Comparison of ENCODE assay signal across 8 cellular contexts in the genomic region with DNA sequence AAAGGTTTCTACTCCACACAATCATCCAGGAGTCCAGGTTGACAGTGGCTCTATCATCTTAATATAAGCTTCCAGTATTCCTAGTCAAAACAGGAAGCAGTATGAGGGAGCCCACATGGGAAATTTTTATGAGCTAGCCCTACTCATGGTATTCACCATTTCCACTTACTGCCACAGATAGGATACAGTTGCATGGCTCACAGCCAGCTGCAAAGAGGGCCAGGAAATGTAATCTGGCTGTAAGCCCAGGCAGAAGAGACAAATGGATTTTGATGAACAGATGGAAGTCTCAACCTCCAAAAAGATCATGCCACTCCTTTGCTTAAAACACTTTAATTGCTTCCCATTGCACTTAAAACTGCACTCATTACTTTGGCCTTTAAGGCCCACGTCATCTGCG.
A peak's percentile ranks its signal among the peaks of the same experiment; 100 is the strongest.
DNase-seq lines count a peak whose midpoint lies in the region; ATAC-seq, FAIRE-seq and TF ChIP-seq lines count a peak whose summit lies in the region.

No MANE protein-coding gene starts in this region.

- H3K36me3 Mint-ChIP-seq in HFFc6 (ENCODE audit: low read depth): no peaks in the 10 kb centered on the region
- H3K36me3 Mint-ChIP-seq in Caco-2 (ENCODE audit: insufficient read depth, unreplicated experiment): no peaks in the 10 kb centered on the region
- no peaks in the 10 kb centered on the region for H3K36me3 Mint-ChIP-seq in natural killer cell treated with Interleukin-12 subunit alpha and Interleukin-12 subunit beta and Interleukin-15 and Interleukin-18, amount 100 ng/mL, for 72 hours

- no peak overlapping the region for H2AFZ ChIP-seq in endothelial cell of umbilical vein (ENCODE audit: low read depth, low read length)

- H3K27ac ChIP-seq in endothelial cell of umbilical vein (ENCODE audit: insufficient read depth, low read depth, low read length) (peak overlapping the region; percentile 45), psoas muscle (no peak overlapping the region)

- H3K4me3 ChIP-seq in endothelial cell of umbilical vein (replicated peaks in 1 of 3; ENCODE audit: insufficient read depth in 1 of 3, low read depth in 1 of 3, low read length in 3 of 3): no peak overlapping the region
- H3K4me3 ChIP-seq in psoas muscle: no peak overlapping the region
- no peak overlapping the region for H3K4me3 ChIP-seq in Caco-2 (ENCODE audit: low read depth, low read length)

- peak; percentile 86 for FAIRE-seq in endothelial cell of umbilical vein (lab: Jason Lieb, UNC)

- no peaks in the 10 kb centered on the region for H3K9me3 ChIP-seq in endothelial cell of umbilical vein (replicated peaks; ENCODE audit: control insufficient read depth, insufficient read depth, low read length)
- no peaks in the 10 kb centered on the region for H3K9me3 ChIP-seq in psoas muscle
- H3K9me3 ChIP-seq in Caco-2: no peaks in the 10 kb centered on the region

- H3K4me3 Mint-ChIP-seq in HFFc6: no peak overlapping the region
- no peak overlapping the region for H3K4me3 Mint-ChIP-seq in Caco-2 (ENCODE audit: unreplicated experiment)
- H3K4me3 Mint-ChIP-seq in natural killer cell treated with Interleukin-12 subunit alpha and Interleukin-12 subunit beta and Interleukin-15 and Interleukin-18, amount 100 ng/mL, for 72 hours: no peak overlapping the region

- no peaks in the 10 kb centered on the region for H3K9me3 Mint-ChIP-seq in HFFc6
- no peaks in the 10 kb centered on the region for H3K9me3 Mint-ChIP-seq in Caco-2 (ENCODE audit: unreplicated experiment)
- peaks cover 12% of the 10 kb centered on the region for H3K9me3 Mint-ChIP-seq in natural killer cell treated with Interleukin-12 subunit alpha and Interleukin-12 subunit beta and Interleukin-15 and Interleukin-18, amount 100 ng/mL, for 72 hours

- dilution Hi-C loops in endothelial cell of umbilical vein (cut with MboI; ENCODE audit: extremely low pct_ligation_motif_present, low sequenced_read_pairs): no loop called here

- peak; percentile 55 for DNase-seq in HFFc6
- peak; percentile 68 for DNase-seq in NCI-H82 (lab: John Stamatoyannopoulos, UW)
- DNase-seq in endothelial cell of umbilical vein (ENCODE audit: low read depth, low spot score): peak; percentile 89
- peak; percentile 19 to 46 for DNase-seq in psoas muscle
- DNase-seq in Caco-2: no peak
- no peak for DNase-seq in activated CD4-positive, alpha-beta T cell treated with anti-CD3 and anti-CD28 coated beads for 4 hours
- no peak for DNase-seq in natural killer cell treated with Interleukin-12 subunit alpha and Interleukin-12 subunit beta and Interleukin-15 and Interleukin-18, amount 100 ng/mL, for 72 hours (ENCODE audit: low spot score)

- no peak for ATAC-seq in psoas muscle
- no peak for ATAC-seq in natural killer cell treated with Interleukin-12 subunit alpha and Interleukin-12 subunit beta and Interleukin-15 and Interleukin-18, amount 100 ng/mL, for 72 hours
- ATAC-seq in GM18873 (IDR thresholded peaks at IDR 0.05; ENCODE audit: low FRiP score, unreplicated experiment): no peak

- H3K4me1 ChIP-seq in endothelial cell of umbilical vein (ENCODE audit: control insufficient read depth, extremely low read depth, insufficient read depth, low read length): peaks cover 11% of the 10 kb centered on the region
- H3K4me1 ChIP-seq in psoas muscle: no peaks in the 10 kb centered on the region
- no peaks in the 10 kb centered on the region for H3K4me1 ChIP-seq in Caco-2

- H3K4me2 ChIP-seq in endothelial cell of umbilical vein (ENCODE audit: insufficient read depth, low read length): peak overlapping the region; percentile 36

- TF ChIP-seq POLR2A in endothelial cell of umbilical vein (IDR thresholded peaks at IDR 0.05; ENCODE audit: low read depth, low read length): no peak

- no peak overlapping the region for H3K27ac Mint-ChIP-seq in HFFc6
- no peak overlapping the region for H3K27ac Mint-ChIP-seq in Caco-2 (ENCODE audit: unreplicated experiment)
- H3K27ac Mint-ChIP-seq in natural killer cell treated with Interleukin-12 subunit alpha and Interleukin-12 subunit beta and Interleukin-15 and Interleukin-18, amount 100 ng/mL, for 72 hours: no peak overlapping the region

- TF ChIP-seq CTCF in HFFc6 (IDR thresholded peaks at IDR 0.05) (no peak), endothelial cell of umbilical vein (IDR thresholded peaks at IDR 0.05; ENCODE audit: extremely low read depth in 1 of 2, insufficient read depth in 1 of 2, low read depth in 1 of 2, low read length in 2 of 2) (no peak), psoas muscle (IDR thresholded peaks at IDR 0.05) (no peak), Caco-2 (IDR thresholded peaks at IDR 0.05; ENCODE audit: insufficient read depth in 1 of 2, low read depth in 1 of 2, low read length in 1 of 2, severe bottlenecking in 1 of 2, unreplicated experiment in 1 of 2) (no peak)

- WGBS in psoas muscle, 3 donors: 13 to 28% (median 22%) methylated on average over 2 of the region's 2 CpGs

- POLR2A ChIA-PET in endothelial cell of umbilical vein (lab: Charles Lee): interaction anchor here (0.6 kb wide), 1 partner anchor 46 kb away, joined by 3 read pairs; no protein-coding TSS in a partner anchor
- POLR2A ChIA-PET in Caco-2 (lab: Charles Lee): no interaction called here

- H3K36me3 ChIP-seq in endothelial cell of umbilical vein (ENCODE audit: control insufficient read depth in 2 of 2, extremely low read depth in 1 of 2, insufficient read depth in 2 of 2, low read length in 2 of 2): no peaks in the 10 kb centered on the region
- no peaks in the 10 kb centered on the region for H3K36me3 ChIP-seq in psoas muscle (ENCODE audit: insufficient read depth in 1 of 2, low read depth in 1 of 2)
- H3K36me3 ChIP-seq in Caco-2 (ENCODE audit: control insufficient read depth, insufficient read depth, low read length): no peaks in the 10 kb centered on the region

- no peak overlapping the region for H3K9ac ChIP-seq in endothelial cell of umbilical vein (replicated peaks; ENCODE audit: extremely low read depth, insufficient read depth, low read length)

- H3K79me2 ChIP-seq in endothelial cell of umbilical vein (ENCODE audit: control insufficient read depth, insufficient read depth, low read length): no peaks in the 10 kb centered on the region

- BruUV-seq in endothelial cell of umbilical vein (replicated peaks; lab: Mats Ljungman, UMichigan) (no TSS peak), Caco-2 (replicated peaks; lab: Mats Ljungman, UMichigan) (no TSS peak)

- CTCF ChIA-PET in endothelial cell of umbilical vein (lab: Charles Lee) (interaction anchor here (0.7 to 2.0 kb wide), 8 partner anchors 9 to 151 kb away, joined by 3 to 17 read pairs (median 4); a partner anchor contains a TSS), Caco-2 (lab: Charles Lee) (no interaction called here)

- H3K27me3 ChIP-seq in endothelial cell of umbilical vein (ENCODE audit: control insufficient read depth in 2 of 2, insufficient read depth in 2 of 2, low read length in 2 of 2): no peaks in the 10 kb centered on the region
- no peaks in the 10 kb centered on the region for H3K27me3 ChIP-seq in psoas muscle (ENCODE audit: insufficient read depth in 3 of 3, low read length in 2 of 3)
- H3K27me3 ChIP-seq in Caco-2 (replicated peaks; ENCODE audit: control insufficient read depth, insufficient read depth, low read length): no peaks in the 10 kb centered on the region

- no peaks in the 10 kb centered on the region for H3K9me1 ChIP-seq in endothelial cell of umbilical vein (replicated peaks; ENCODE audit: control insufficient read depth, extremely low read depth, insufficient read depth, low read length)

- H4K20me1 ChIP-seq in endothelial cell of umbilical vein (replicated peaks; ENCODE audit: control insufficient read depth, extremely low read depth, insufficient read depth, low read length): no peaks in the 10 kb centered on the region

- no peaks in the 10 kb centered on the region; the same call in 1 of the 2 replicates for H3K27me3 Mint-ChIP-seq in HFFc6 (ENCODE audit: insufficient read depth)
- peaks cover 5% of the 10 kb centered on the region for H3K27me3 Mint-ChIP-seq in Caco-2 (ENCODE audit: insufficient read depth, unreplicated experiment)
- H3K27me3 Mint-ChIP-seq in natural killer cell treated with Interleukin-12 subunit alpha and Interleukin-12 subunit beta and Interleukin-15 and Interleukin-18, amount 100 ng/mL, for 72 hours: no peaks in the 10 kb centered on the region

- peaks cover 13% of the 10 kb centered on the region for H3K4me1 Mint-ChIP-seq in HFFc6 (ENCODE audit: low read depth)
- no peaks in the 10 kb centered on the region for H3K4me1 Mint-ChIP-seq in Caco-2 (ENCODE audit: low read depth, unreplicated experiment)
- H3K4me1 Mint-ChIP-seq in natural killer cell treated with Interleukin-12 subunit alpha and Interleukin-12 subunit beta and Interleukin-15 and Interleukin-18, amount 100 ng/mL, for 72 hours (ENCODE audit: low read depth in 2 of 2): no peaks in the 10 kb centered on the region

- intact Hi-C loops in endothelial cell of umbilical vein (cut with micrococcal nuclease): loop anchor here (2.0 kb wide), 1 partner anchor 28 kb away; no protein-coding TSS in a partner anchor
- intact Hi-C loops in psoas muscle (cut with DNase I): no loop called here
- intact Hi-C loops in Caco-2 (cut with micrococcal nuclease; ENCODE audit: unreplicated experiment): no loop called here

TF ChIP-seq in endothelial cell of umbilical vein, 7 proteins besides CTCF, POLR2A, EP300 and RAD21:
- TF ChIP-seq GATA2 (IDR thresholded peaks at IDR 0.05; ENCODE audit: insufficient read depth, insufficient read length, low read depth, low read length): no peak
- TF ChIP-seq FOS (IDR thresholded peaks at IDR 0.05; ENCODE audit: borderline replicate concordance, insufficient read depth, low read length): peak; percentile 37
- peak; percentile 45 for TF ChIP-seq POLR2AphosphoS5 (IDR thresholded peaks at IDR 0.05; ENCODE audit: insufficient read depth, low read depth, low read length)
- peak; percentile 31 for TF ChIP-seq JUN (IDR thresholded peaks at IDR 0.05; ENCODE audit: borderline replicate concordance, insufficient read depth, insufficient read length, low read depth)

Comparison
In these comparisons a context has a peak if more than half of its experiments do, and no peak if none do; other contexts are left out.
1. DNase-seq: peak in HFFc6 (single experiment), NCI-H82 (single experiment), endothelial cell of umbilical vein (single experiment) and psoas muscle (2 of 2); none in Caco-2 (0 of 2), activated CD4-positive, alpha-beta T cell treated with anti-CD3 and anti-CD28 coated beads for 4 hours (0 of 2) and natural killer cell treated with Interleukin-12 subunit alpha and Interleukin-12 subunit beta and Interleukin-15 and Interleukin-18, amount 100 ng/mL, for 72 hours (single experiment).